1 cellular context compared by ENCODE assay signal in genomic region chr19:43526884-43527859, GRCh38.
TF ChIP-seq lines count a peak whose summit lies in the region.

A gene with protein sequence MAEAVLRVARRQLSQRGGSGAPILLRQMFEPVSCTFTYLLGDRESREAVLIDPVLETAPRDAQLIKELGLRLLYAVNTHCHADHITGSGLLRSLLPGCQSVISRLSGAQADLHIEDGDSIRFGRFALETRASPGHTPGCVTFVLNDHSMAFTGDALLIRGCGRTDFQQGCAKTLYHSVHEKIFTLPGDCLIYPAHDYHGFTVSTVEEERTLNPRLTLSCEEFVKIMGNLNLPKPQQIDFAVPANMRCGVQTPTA (minus strand): TSS chr19:43527201. CDS start chr19:43527177, 24 bp downstream.

TF ChIP-seq in K562, 482 proteins besides CTCF, POLR2A, EP300 and RAD21 (continues in another document):
- TF ChIP-seq HINFP (tag; conservative IDR thresholded peaks at IDR 0.05; ENCODE audit: low read depth) (no peak), SMC3 (conservative IDR thresholded peaks at IDR 0.05; ENCODE audit: insufficient read depth, low read depth, low read length) (no peak), ZC3H8 (IDR thresholded peaks at IDR 0.05) (no peak), E2F1 (CRISPR knock-in tag; IDR thresholded peaks at IDR 0.05) (peak; percentile 28; the same call in 1 of the 2 replicates), ZNF184 (CRISPR knock-in tag; IDR thresholded peaks at IDR 0.05) (no peak), ZNF589 (CRISPR knock-in tag; IDR thresholded peaks at IDR 0.05; ENCODE audit: low read depth) (no peak), RUNX1 (IDR thresholded peaks at IDR 0.05; ENCODE audit: low read depth) (no peak), MAFF (IDR thresholded peaks at IDR 0.05; ENCODE audit: low read length) (no peak), CREM (IDR thresholded peaks at IDR 0.05; ENCODE audit: low read depth) (peak; percentile 4; the same call in 1 of the 2 replicates), SRSF3 (IDR thresholded peaks at IDR 0.05; ENCODE audit: insufficient read depth, low read length) (no peak), SFPQ (IDR thresholded peaks at IDR 0.05; ENCODE audit: low read depth, low read length) (no peak), IRF1 (CRISPR knock-in tag; IDR thresholded peaks at IDR 0.05; ENCODE audit: borderline replicate concordance) (no peak), FOXA1 (IDR thresholded peaks at IDR 0.05; ENCODE audit: borderline replicate concordance) (no peak), PYGO2 (tag; IDR thresholded peaks at IDR 0.05) (no peak), SP1 (CRISPR knock-in tag; IDR thresholded peaks at IDR 0.05) (peak; percentile 71), BMI1 (IDR thresholded peaks at IDR 0.05; ENCODE audit: low read length) (no peak), SMARCE1 (IDR thresholded peaks at IDR 0.05) (peak; percentile 23; the same call in 1 of the 2 replicates), CCNT2 (IDR thresholded peaks at IDR 0.05; ENCODE audit: borderline replicate concordance, extremely low read depth, insufficient read length, low read depth, low read length) (peak; percentile 41), ZKSCAN1 (IDR thresholded peaks at IDR 0.05; ENCODE audit: low read depth, low read length) (no peak), ZNF134 (CRISPR knock-in tag; conservative IDR thresholded peaks at IDR 0.05) (no peak), FOXM1 (IDR thresholded peaks at IDR 0.05; ENCODE audit: low read depth) (peak; percentile 61; the same call in 1 of the 2 replicates), FOXM1 (CRISPR knock-in tag; IDR thresholded peaks at IDR 0.05; ENCODE audit: low read depth) (no peak), RBM34 (IDR thresholded peaks at IDR 0.05; ENCODE audit: borderline replicate concordance, insufficient read depth, low read length) (no peak), BCL6 (CRISPR knock-in tag; IDR thresholded peaks at IDR 0.05) (no peak), CBFA2T3 (IDR thresholded peaks at IDR 0.05) (no peak), BRCA1 (IDR thresholded peaks at IDR 0.05) (no peak), BRCA1 (CRISPR knock-in tag; IDR thresholded peaks at IDR 0.05) (no peak), NR2C1 (IDR thresholded peaks at IDR 0.05) (peak; percentile 71), NR2C1 (tag; IDR thresholded peaks at IDR 0.05) (peak; percentile 76), MCM7 (IDR thresholded peaks at IDR 0.05) (no peak), MEF2D (tag; conservative IDR thresholded peaks at IDR 0.05; ENCODE audit: low read depth) (no peak), KAT8 (IDR thresholded peaks at IDR 0.05; ENCODE audit: low read depth) (no peak)
- TF ChIP-seq, protein P1, sequence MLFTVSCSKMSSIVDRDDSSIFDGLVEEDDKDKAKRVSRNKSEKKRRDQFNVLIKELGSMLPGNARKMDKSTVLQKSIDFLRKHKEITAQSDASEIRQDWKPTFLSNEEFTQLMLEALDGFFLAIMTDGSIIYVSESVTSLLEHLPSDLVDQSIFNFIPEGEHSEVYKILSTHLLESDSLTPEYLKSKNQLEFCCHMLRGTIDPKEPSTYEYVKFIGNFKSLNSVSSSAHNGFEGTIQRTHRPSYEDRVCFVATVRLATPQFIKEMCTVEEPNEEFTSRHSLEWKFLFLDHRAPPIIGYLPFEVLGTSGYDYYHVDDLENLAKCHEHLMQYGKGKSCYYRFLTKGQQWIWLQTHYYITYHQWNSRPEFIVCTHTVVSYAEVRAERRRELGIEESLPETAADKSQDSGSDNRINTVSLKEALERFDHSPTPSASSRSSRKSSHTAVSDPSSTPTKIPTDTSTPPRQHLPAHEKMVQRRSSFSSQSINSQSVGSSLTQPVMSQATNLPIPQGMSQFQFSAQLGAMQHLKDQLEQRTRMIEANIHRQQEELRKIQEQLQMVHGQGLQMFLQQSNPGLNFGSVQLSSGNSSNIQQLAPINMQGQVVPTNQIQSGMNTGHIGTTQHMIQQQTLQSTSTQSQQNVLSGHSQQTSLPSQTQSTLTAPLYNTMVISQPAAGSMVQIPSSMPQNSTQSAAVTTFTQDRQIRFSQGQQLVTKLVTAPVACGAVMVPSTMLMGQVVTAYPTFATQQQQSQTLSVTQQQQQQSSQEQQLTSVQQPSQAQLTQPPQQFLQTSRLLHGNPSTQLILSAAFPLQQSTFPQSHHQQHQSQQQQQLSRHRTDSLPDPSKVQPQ (CRISPR knock-in tag; IDR thresholded peaks at IDR 0.05; ENCODE audit: borderline replicate concordance), result no peak
- TF ChIP-seq, protein P2, sequence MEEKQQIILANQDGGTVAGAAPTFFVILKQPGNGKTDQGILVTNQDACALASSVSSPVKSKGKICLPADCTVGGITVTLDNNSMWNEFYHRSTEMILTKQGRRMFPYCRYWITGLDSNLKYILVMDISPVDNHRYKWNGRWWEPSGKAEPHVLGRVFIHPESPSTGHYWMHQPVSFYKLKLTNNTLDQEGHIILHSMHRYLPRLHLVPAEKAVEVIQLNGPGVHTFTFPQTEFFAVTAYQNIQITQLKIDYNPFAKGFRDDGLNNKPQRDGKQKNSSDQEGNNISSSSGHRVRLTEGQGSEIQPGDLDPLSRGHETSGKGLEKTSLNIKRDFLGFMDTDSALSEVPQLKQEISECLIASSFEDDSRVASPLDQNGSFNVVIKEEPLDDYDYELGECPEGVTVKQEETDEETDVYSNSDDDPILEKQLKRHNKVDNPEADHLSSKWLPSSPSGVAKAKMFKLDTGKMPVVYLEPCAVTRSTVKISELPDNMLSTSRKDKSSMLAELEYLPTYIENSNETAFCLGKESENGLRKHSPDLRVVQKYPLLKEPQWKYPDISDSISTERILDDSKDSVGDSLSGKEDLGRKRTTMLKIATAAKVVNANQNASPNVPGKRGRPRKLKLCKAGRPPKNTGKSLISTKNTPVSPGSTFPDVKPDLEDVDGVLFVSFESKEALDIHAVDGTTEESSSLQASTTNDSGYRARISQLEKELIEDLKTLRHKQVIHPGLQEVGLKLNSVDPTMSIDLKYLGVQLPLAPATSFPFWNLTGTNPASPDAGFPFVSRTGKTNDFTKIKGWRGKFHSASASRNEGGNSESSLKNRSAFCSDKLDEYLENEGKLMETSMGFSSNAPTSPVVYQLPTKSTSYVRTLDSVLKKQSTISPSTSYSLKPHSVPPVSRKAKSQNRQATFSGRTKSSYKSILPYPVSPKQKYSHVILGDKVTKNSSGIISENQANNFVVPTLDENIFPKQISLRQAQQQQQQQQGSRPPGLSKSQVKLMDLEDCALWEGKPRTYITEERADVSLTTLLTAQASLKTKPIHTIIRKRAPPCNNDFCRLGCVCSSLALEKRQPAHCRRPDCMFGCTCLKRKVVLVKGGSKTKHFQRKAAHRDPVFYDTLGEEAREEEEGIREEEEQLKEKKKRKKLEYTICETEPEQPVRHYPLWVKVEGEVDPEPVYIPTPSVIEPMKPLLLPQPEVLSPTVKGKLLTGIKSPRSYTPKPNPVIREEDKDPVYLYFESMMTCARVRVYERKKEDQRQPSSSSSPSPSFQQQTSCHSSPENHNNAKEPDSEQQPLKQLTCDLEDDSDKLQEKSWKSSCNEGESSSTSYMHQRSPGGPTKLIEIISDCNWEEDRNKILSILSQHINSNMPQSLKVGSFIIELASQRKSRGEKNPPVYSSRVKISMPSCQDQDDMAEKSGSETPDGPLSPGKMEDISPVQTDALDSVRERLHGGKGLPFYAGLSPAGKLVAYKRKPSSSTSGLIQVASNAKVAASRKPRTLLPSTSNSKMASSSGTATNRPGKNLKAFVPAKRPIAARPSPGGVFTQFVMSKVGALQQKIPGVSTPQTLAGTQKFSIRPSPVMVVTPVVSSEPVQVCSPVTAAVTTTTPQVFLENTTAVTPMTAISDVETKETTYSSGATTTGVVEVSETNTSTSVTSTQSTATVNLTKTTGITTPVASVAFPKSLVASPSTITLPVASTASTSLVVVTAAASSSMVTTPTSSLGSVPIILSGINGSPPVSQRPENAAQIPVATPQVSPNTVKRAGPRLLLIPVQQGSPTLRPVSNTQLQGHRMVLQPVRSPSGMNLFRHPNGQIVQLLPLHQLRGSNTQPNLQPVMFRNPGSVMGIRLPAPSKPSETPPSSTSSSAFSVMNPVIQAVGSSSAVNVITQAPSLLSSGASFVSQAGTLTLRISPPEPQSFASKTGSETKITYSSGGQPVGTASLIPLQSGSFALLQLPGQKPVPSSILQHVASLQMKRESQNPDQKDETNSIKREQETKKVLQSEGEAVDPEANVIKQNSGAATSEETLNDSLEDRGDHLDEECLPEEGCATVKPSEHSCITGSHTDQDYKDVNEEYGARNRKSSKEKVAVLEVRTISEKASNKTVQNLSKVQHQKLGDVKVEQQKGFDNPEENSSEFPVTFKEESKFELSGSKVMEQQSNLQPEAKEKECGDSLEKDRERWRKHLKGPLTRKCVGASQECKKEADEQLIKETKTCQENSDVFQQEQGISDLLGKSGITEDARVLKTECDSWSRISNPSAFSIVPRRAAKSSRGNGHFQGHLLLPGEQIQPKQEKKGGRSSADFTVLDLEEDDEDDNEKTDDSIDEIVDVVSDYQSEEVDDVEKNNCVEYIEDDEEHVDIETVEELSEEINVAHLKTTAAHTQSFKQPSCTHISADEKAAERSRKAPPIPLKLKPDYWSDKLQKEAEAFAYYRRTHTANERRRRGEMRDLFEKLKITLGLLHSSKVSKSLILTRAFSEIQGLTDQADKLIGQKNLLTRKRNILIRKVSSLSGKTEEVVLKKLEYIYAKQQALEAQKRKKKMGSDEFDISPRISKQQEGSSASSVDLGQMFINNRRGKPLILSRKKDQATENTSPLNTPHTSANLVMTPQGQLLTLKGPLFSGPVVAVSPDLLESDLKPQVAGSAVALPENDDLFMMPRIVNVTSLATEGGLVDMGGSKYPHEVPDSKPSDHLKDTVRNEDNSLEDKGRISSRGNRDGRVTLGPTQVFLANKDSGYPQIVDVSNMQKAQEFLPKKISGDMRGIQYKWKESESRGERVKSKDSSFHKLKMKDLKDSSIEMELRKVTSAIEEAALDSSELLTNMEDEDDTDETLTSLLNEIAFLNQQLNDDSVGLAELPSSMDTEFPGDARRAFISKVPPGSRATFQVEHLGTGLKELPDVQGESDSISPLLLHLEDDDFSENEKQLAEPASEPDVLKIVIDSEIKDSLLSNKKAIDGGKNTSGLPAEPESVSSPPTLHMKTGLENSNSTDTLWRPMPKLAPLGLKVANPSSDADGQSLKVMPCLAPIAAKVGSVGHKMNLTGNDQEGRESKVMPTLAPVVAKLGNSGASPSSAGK (IDR thresholded peaks at IDR 0.05), result peak; percentile 90
